Comparison of ENCODE assay signal across 1 cellular context in genomic region chr20:45919536-45919933, GRCh38.
TF ChIP-seq lines count a peak whose summit lies in the region.

No MANE protein-coding gene starts in this region.

TF ChIP-seq in HepG2, 621 proteins besides CTCF, POLR2A, EP300 and RAD21 (continued from another document and continues in another):
- TF ChIP-seq, protein P1, sequence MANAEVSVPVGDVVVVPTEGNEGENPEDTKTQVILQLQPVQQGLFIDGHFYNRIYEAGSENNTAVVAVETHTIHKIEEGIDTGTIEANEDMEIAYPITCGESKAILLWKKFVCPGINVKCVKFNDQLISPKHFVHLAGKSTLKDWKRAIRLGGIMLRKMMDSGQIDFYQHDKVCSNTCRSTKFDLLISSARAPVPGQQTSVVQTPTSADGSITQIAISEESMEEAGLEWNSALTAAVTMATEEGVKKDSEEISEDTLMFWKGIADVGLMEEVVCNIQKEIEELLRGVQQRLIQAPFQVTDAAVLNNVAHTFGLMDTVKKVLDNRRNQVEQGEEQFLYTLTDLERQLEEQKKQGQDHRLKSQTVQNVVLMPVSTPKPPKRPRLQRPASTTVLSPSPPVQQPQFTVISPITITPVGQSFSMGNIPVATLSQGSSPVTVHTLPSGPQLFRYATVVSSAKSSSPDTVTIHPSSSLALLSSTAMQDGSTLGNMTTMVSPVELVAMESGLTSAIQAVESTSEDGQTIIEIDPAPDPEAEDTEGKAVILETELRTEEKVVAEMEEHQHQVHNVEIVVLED (CRISPR knock-in tag; IDR thresholded peaks at IDR 0.05; ENCODE audit: borderline replicate concordance): no peak
- no peak for TF ChIP-seq ZNF619 (CRISPR knock-in tag; IDR thresholded peaks at IDR 0.05)
- TF ChIP-seq ZNF75D (CRISPR knock-in tag; IDR thresholded peaks at IDR 0.05; ENCODE audit: borderline replicate concordance): no peak
- no peak for TF ChIP-seq HES4 (CRISPR knock-in tag; IDR thresholded peaks at IDR 0.05; ENCODE audit: borderline replicate concordance)
- TF ChIP-seq NR2C2 (CRISPR knock-in tag; IDR thresholded peaks at IDR 0.05; ENCODE audit: borderline replicate concordance): no peak
- no peak for TF ChIP-seq ZFAT (CRISPR knock-in tag; conservative IDR thresholded peaks at IDR 0.05)
- no peak for TF ChIP-seq NAIF1 (CRISPR knock-in tag; IDR thresholded peaks at IDR 0.05; ENCODE audit: borderline replicate concordance)
- TF ChIP-seq, protein P2, sequence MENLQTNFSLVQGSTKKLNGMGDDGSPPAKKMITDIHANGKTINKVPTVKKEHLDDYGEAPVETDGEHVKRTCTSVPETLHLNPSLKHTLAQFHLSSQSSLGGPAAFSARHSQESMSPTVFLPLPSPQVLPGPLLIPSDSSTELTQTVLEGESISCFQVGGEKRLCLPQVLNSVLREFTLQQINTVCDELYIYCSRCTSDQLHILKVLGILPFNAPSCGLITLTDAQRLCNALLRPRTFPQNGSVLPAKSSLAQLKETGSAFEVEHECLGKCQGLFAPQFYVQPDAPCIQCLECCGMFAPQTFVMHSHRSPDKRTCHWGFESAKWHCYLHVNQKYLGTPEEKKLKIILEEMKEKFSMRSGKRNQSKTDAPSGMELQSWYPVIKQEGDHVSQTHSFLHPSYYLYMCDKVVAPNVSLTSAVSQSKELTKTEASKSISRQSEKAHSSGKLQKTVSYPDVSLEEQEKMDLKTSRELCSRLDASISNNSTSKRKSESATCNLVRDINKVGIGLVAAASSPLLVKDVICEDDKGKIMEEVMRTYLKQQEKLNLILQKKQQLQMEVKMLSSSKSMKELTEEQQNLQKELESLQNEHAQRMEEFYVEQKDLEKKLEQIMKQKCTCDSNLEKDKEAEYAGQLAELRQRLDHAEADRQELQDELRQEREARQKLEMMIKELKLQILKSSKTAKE (CRISPR knock-in tag; IDR thresholded peaks at IDR 0.05; ENCODE audit: borderline replicate concordance): no peak
- TF ChIP-seq MBD4 (IDR thresholded peaks at IDR 0.05; ENCODE audit: borderline replicate concordance, low read length): no peak
- no peak for TF ChIP-seq MAFF (IDR thresholded peaks at IDR 0.05; ENCODE audit: low read depth, low read length)
- TF ChIP-seq RAD51 (IDR thresholded peaks at IDR 0.05; ENCODE audit: borderline replicate concordance): no peak
- no peak for TF ChIP-seq ASH2L (IDR thresholded peaks at IDR 0.05; ENCODE audit: insufficient read length, low read depth, low read length)
- TF ChIP-seq JARID2 (CRISPR knock-in tag; IDR thresholded peaks at IDR 0.05; ENCODE audit: insufficient replicate concordance): no peak
- no peak for TF ChIP-seq ZNF318 (CRISPR knock-in tag; IDR thresholded peaks at IDR 0.05)
- TF ChIP-seq TBX3 (IDR thresholded peaks at IDR 0.05; ENCODE audit: borderline replicate concordance): no peak
- no peak for TF ChIP-seq RFXANK (CRISPR knock-in tag; IDR thresholded peaks at IDR 0.05)
- TF ChIP-seq ZNF101 (CRISPR knock-in tag; IDR thresholded peaks at IDR 0.05; ENCODE audit: borderline replicate concordance, low read depth): no peak
- TF ChIP-seq KDM4B (CRISPR knock-in tag; IDR thresholded peaks at IDR 0.05): no peak
- no peak for TF ChIP-seq ZNF614 (CRISPR knock-in tag; IDR thresholded peaks at IDR 0.05; ENCODE audit: borderline replicate concordance)
- no peak for TF ChIP-seq REPIN1 (CRISPR knock-in tag; IDR thresholded peaks at IDR 0.05; ENCODE audit: borderline replicate concordance, low read depth)
- TF ChIP-seq EHMT2 (IDR thresholded peaks at IDR 0.05; ENCODE audit: borderline replicate concordance, low read depth, low read length): no peak
- no peak for TF ChIP-seq ZBTB49 (CRISPR knock-in tag; IDR thresholded peaks at IDR 0.05; ENCODE audit: borderline replicate concordance)
- no peak for TF ChIP-seq MBNL3 (CRISPR knock-in tag; conservative IDR thresholded peaks at IDR 0.05)
- TF ChIP-seq NKX3-1 (CRISPR knock-in tag; IDR thresholded peaks at IDR 0.05): no peak
- no peak for TF ChIP-seq NBN (conservative IDR thresholded peaks at IDR 0.05)
- TF ChIP-seq ATAD3A (CRISPR knock-in tag; IDR thresholded peaks at IDR 0.05): no peak
- TF ChIP-seq SMC3 (IDR thresholded peaks at IDR 0.05; ENCODE audit: low read length): no peak
- TF ChIP-seq TCF7 (IDR thresholded peaks at IDR 0.05; ENCODE audit: low read depth): no peak
- no peak for TF ChIP-seq ZNF547 (CRISPR knock-in tag; IDR thresholded peaks at IDR 0.05)
- no peak for TF ChIP-seq SMAD9 (CRISPR knock-in tag; IDR thresholded peaks at IDR 0.05)
- TF ChIP-seq HNF4A (CRISPR knock-in tag; IDR thresholded peaks at IDR 0.05): 0 out of 2 replicates have a peak, but pooled peaks have one; percentile 19
- TF ChIP-seq DNMT1 (CRISPR knock-in tag; IDR thresholded peaks at IDR 0.05): no peak
- no peak; the same call in 1 of the 2 replicates for TF ChIP-seq ZNF414 (CRISPR knock-in tag; IDR thresholded peaks at IDR 0.05)
- TF ChIP-seq DNMT3B (CRISPR knock-in tag; conservative IDR thresholded peaks at IDR 0.05): no peak
- no peak for TF ChIP-seq THAP9 (CRISPR knock-in tag; IDR thresholded peaks at IDR 0.05; ENCODE audit: borderline replicate concordance)
- TF ChIP-seq ZNF816 (CRISPR knock-in tag; IDR thresholded peaks at IDR 0.05; ENCODE audit: borderline replicate concordance): no peak
- TF ChIP-seq ZNF225 (CRISPR knock-in tag; IDR thresholded peaks at IDR 0.05): no peak
- no peak for TF ChIP-seq ZNF891 (CRISPR knock-in tag; IDR thresholded peaks at IDR 0.05)
- TF ChIP-seq, protein P3, sequence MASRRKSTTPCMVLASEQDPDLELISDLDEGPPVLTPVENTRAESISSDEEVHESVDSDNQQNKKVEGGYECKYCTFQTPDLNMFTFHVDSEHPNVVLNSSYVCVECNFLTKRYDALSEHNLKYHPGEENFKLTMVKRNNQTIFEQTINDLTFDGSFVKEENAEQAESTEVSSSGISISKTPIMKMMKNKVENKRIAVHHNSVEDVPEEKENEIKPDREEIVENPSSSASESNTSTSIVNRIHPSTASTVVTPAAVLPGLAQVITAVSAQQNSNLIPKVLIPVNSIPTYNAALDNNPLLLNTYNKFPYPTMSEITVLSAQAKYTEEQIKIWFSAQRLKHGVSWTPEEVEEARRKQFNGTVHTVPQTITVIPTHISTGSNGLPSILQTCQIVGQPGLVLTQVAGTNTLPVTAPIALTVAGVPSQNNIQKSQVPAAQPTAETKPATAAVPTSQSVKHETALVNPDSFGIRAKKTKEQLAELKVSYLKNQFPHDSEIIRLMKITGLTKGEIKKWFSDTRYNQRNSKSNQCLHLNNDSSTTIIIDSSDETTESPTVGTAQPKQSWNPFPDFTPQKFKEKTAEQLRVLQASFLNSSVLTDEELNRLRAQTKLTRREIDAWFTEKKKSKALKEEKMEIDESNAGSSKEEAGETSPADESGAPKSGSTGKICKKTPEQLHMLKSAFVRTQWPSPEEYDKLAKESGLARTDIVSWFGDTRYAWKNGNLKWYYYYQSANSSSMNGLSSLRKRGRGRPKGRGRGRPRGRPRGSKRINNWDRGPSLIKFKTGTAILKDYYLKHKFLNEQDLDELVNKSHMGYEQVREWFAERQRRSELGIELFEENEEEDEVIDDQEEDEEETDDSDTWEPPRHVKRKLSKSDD (CRISPR knock-in tag; IDR thresholded peaks at IDR 0.05; ENCODE audit: low read depth): no peak
- TF ChIP-seq SSRP1 (CRISPR knock-in tag; IDR thresholded peaks at IDR 0.05): no peak
- TF ChIP-seq ZNF530 (CRISPR knock-in tag; IDR thresholded peaks at IDR 0.05; ENCODE audit: low read depth): no peak
